ENCODE assay signal across 8 cellular contexts in genomic region chr6:106547961-106548453, GRCh38.
A peak's percentile ranks its signal among the peaks of the same experiment; 100 is the strongest.
DNase-seq lines count a peak whose midpoint lies in the region; TF ChIP-seq lines count a peak whose summit lies in the region.

No MANE protein-coding gene starts in this region.

- CTCF ChIA-PET in AG04450 (lab: Charles Lee), result interaction anchor here (1.1 kb wide), 1 partner anchor 18 kb away, joined by 6 read pairs; no protein-coding TSS in a partner anchor

- peaks cover 0 to 3% of the 10 kb centered on the region in 2 donors for H3K36me3 ChIP-seq in muscle layer of duodenum (ENCODE audit: control insufficient read depth in 1 of 2, insufficient read depth in 2 of 2, low read length in 2 of 2)

- POLR2A ChIA-PET in AG04450 (lab: Yijun Ruan, JAX), result no interaction called here

- H3K27ac ChIP-seq in AG04450 (ENCODE audit: low read depth, low read length) (no peak overlapping the region), muscle layer of duodenum (ENCODE audit: low read length) (peak overlapping the region; percentile 26)

- TF ChIP-seq CTCF in AG04450 (IDR thresholded peaks at IDR 0.05; ENCODE audit: low read depth, low read length), result peak; percentile 11; the same call in 1 of the 2 replicates

- no peaks in the 10 kb centered on the region for H3K27me3 ChIP-seq in AG04450 (ENCODE audit: control insufficient read depth, insufficient read depth, low read length)
- H3K27me3 ChIP-seq in muscle layer of duodenum (ENCODE audit: low read depth, low read length), result no peaks in the 10 kb centered on the region

- DNase-seq in AG04450 (ENCODE audit: low read depth, low spot score) (peak; percentile 72), NCI-H146 (lab: John Stamatoyannopoulos, UW) (peak; percentile 72), amniotic epithelial cell (ENCODE audit: low read depth) (peak; percentile 94), dedifferentiated amniotic fluid mesenchymal stem cell (ENCODE audit: extremely low spot score) (no peak), DMS153 (lab: John Stamatoyannopoulos, UW) (no peak), AG08396 (ENCODE audit: low spot score) (no peak)
- DNase-seq in central memory CD4-positive, alpha-beta T cell, result no peak

- H3K9me3 ChIP-seq in AG04450 (ENCODE audit: control insufficient read depth, insufficient read depth, low read length), result no peaks in the 10 kb centered on the region
- H3K9me3 ChIP-seq in muscle layer of duodenum (ENCODE audit: control insufficient read depth in 1 of 2, low read length in 2 of 2), result no peaks in the 10 kb centered on the region

- H3K4me1 ChIP-seq in muscle layer of duodenum (ENCODE audit: control insufficient read depth in 1 of 2, insufficient read depth in 2 of 2, low read length in 2 of 2), result peaks cover 4 to 6% of the 10 kb centered on the region in 2 donors

- H3K4me3 ChIP-seq in AG04450 (ENCODE audit: low read depth, low read length), result no peak overlapping the region
- H3K4me3 ChIP-seq in muscle layer of duodenum (ENCODE audit: low read depth in 1 of 2, low read length in 2 of 2), result no peak overlapping the region

Comparison
In these comparisons a context has a peak if more than half of its experiments do, and no peak if none do; other contexts are left out.
1. DNase-seq: peak in AG04450 (single experiment), NCI-H146 (single experiment) and amniotic epithelial cell (single experiment); none in central memory CD4-positive, alpha-beta T cell (single experiment), dedifferentiated amniotic fluid mesenchymal stem cell (single experiment), DMS153 (single experiment) and AG08396 (single experiment).